In the genomic region with DNA sequence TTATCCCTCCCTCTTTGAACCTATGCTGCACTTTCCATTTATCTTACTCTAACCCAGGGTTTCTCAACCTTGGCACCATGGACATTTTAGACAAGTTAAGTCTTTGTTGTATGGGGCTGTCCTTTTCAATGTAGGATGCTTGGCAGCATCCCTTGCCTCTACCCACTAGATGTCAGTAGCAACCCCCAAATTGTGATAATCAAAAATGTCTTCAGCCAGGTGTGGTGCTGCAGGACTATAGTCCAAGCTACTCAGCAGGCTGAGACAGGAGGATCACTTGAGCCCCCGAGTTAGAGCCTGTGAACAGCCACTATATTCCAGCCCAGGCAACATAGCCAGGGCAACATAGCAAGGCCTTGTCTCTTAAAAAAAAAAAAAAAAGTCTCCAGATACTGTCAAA, we compare ENCODE assay signal across 1 cellular context.
TF ChIP-seq lines count a peak whose summit lies in the region.

No MANE protein-coding gene starts in this region.

TF ChIP-seq in neural cell, 6 proteins besides CTCF, POLR2A, EP300 and RAD21 (continued from another document):
- TF ChIP-seq, protein P1, sequence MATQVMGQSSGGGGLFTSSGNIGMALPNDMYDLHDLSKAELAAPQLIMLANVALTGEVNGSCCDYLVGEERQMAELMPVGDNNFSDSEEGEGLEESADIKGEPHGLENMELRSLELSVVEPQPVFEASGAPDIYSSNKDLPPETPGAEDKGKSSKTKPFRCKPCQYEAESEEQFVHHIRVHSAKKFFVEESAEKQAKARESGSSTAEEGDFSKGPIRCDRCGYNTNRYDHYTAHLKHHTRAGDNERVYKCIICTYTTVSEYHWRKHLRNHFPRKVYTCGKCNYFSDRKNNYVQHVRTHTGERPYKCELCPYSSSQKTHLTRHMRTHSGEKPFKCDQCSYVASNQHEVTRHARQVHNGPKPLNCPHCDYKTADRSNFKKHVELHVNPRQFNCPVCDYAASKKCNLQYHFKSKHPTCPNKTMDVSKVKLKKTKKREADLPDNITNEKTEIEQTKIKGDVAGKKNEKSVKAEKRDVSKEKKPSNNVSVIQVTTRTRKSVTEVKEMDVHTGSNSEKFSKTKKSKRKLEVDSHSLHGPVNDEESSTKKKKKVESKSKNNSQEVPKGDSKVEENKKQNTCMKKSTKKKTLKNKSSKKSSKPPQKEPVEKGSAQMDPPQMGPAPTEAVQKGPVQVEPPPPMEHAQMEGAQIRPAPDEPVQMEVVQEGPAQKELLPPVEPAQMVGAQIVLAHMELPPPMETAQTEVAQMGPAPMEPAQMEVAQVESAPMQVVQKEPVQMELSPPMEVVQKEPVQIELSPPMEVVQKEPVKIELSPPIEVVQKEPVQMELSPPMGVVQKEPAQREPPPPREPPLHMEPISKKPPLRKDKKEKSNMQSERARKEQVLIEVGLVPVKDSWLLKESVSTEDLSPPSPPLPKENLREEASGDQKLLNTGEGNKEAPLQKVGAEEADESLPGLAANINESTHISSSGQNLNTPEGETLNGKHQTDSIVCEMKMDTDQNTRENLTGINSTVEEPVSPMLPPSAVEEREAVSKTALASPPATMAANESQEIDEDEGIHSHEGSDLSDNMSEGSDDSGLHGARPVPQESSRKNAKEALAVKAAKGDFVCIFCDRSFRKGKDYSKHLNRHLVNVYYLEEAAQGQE (IDR thresholded peaks at IDR 0.05; ENCODE audit: borderline replicate concordance) = no peak
- no peak for TF ChIP-seq MXI1 (conservative IDR thresholded peaks at IDR 0.05; ENCODE audit: poor library complexity, severe bottlenecking)
- no peak for TF ChIP-seq EZH2 (IDR thresholded peaks at IDR 0.05; ENCODE audit: borderline replicate concordance, insufficient read depth, low read length, poor library complexity, severe bottlenecking)
TF ChIP-seq in neural cell: peak in this region for 0.
